In genomic region chr2:39836638-39837037, GRCh38 we compare ENCODE assay signal across 3 cellular contexts.
TF ChIP-seq lines count a peak whose summit lies in the region.

No MANE protein-coding gene starts in this region.

TF ChIP-seq in A549, 52 proteins besides CTCF, POLR2A, EP300 and RAD21:
- 0 out of 2 replicates have a peak, but pooled peaks have one; percentile 38 for TF ChIP-seq HDAC2 (IDR thresholded peaks at IDR 0.05)
- TF ChIP-seq JUNB (IDR thresholded peaks at IDR 0.05) = no peak
TF ChIP-seq in A549: peak in this region for 1.

TF ChIP-seq in HCT116, 20 proteins besides CTCF, POLR2A, EP300 and RAD21:
- TF ChIP-seq CBX3 (IDR thresholded peaks at IDR 0.05; ENCODE audit: low read depth) (0 out of 2 replicates have a peak, but pooled peaks have one; percentile 44), YY1 (IDR thresholded peaks at IDR 0.05; ENCODE audit: extremely low read depth, insufficient replicate concordance, low read depth, low read length) (no peak)

TF ChIP-seq in K562, 482 proteins besides CTCF, POLR2A, EP300 and RAD21:
- TF ChIP-seq TEAD4 (IDR thresholded peaks at IDR 0.05; ENCODE audit: low read length) = no peak
- no peak for TF ChIP-seq TEAD4 (CRISPR knock-in tag; IDR thresholded peaks at IDR 0.05; ENCODE audit: borderline replicate concordance)
- TF ChIP-seq EHMT2 (IDR thresholded peaks at IDR 0.05) = no peak
- peak; percentile 69; the same call in 1 of the 2 replicates for TF ChIP-seq ZFP1 (CRISPR knock-in tag; IDR thresholded peaks at IDR 0.05)
- TF ChIP-seq RFX7 (CRISPR knock-in tag; IDR thresholded peaks at IDR 0.05) = no peak
